ENCODE assay signal across 10 cellular contexts in the genomic region with DNA sequence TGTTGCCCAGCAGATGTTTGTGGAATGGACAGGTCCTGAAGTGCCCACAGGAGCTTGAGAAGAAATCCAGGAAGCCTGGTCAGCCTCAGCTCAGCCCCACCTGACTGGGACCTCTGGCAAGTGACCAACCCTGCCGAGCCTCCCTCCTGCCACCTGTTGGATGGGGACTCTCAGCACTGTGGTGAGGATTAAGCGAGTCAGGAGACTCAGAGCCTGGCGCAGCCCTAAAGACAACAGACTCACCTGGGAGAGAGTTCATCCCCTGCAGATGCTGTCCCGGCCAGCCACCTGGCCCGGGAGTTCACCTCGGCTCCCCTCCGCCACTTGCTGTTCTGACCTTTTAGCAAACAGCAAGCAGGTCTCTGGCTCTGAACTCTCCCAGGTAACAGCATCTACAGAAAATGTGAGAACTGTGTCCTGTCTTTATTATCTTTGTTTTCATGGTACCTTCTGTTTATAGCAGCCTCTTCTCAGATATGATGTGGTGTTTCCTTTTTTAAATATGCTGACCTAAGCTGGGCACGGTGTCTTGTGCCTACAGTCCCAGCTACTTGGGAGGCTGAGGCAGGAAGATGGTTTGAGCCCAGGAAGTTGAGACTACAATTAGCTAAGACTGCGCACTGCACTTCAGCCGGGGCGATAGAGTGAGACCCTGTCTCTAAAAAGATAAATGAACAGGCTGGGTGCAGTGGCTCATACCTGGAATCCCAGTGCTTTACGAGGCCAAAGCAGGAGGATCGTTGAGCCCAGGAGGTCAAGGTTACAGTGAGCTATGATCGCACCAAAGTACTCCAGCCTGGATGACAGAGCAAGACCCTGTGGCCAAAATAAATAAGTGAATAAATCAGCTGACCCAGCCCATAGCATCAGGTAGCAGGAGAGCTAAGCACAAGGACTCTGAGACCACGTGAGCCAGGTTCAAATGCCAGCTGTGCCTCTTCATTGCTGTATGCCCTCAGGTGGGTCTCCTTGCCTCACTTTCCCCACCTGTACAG. TPM values are rescaled to one million over a fixed set of nuclear protein-coding genes. Genes with fewer than 3 reads are reported as not detected.
A peak's percentile ranks its signal among the peaks of the same experiment; 100 is the strongest.
DNase-seq lines count a peak whose midpoint lies in the region; ATAC-seq and TF ChIP-seq lines count a peak whose summit lies in the region.
"Had no signal": no experiment of that assay in that cellular context is flagged by ENCODE, and none has a peak within 500 bp of the region (broad histone marks: within the 10 kb centered on the region; RNA-seq: fewer than 3 reads in every experiment).

No MANE protein-coding gene starts in this region.

- H4K20me1 ChIP-seq in GM23248 (ENCODE audit: insufficient read depth): no peaks in the 10 kb centered on the region

- no peaks in the 10 kb centered on the region for H3K9me2 ChIP-seq in GM23248 (ENCODE audit: insufficient read depth)

- no peak overlapping the region for H3K4me3 ChIP-seq in astrocyte of the cerebellum (ENCODE audit: low read depth, low read length)
- H3K4me3 ChIP-seq in mesenchymal stem cell (ENCODE audit: insufficient read depth in 1 of 2, low read depth in 1 of 2, low read length in 2 of 2): no peak overlapping the region
- H3K4me3 ChIP-seq in GM23248: no peak overlapping the region
- no peak overlapping the region for H3K4me3 ChIP-seq in naive thymus-derived CD4-positive, alpha-beta T cell (ENCODE audit: low read length)

- DNase-seq in CD14-positive monocyte (ENCODE audit: low spot score): no peak
- DNase-seq in astrocyte of the cerebellum (ENCODE audit: low read depth): no peak
- no peak for DNase-seq in mesenchymal stem cell
- no peak for DNase-seq in GM23248
- DNase-seq in naive thymus-derived CD4-positive, alpha-beta T cell: no peak
- no peak for DNase-seq in nucleus accumbens (lab: John Stamatoyannopoulos, UW)
- DNase-seq: NCI-H1417 treated with DMSO at 0.1 percent for 48 hours had no signal

- no peak for ATAC-seq in naive thymus-derived CD4-positive, alpha-beta T cell
- no peak for ATAC-seq in GM18861 (IDR thresholded peaks at IDR 0.05; ENCODE audit: unreplicated experiment)

- H3K27ac ChIP-seq in mesenchymal stem cell (ENCODE audit: low read length, poor library complexity, severe bottlenecking) (no peak overlapping the region), GM23248 (no peak overlapping the region)
- H3K27ac ChIP-seq in naive thymus-derived CD4-positive, alpha-beta T cell (ENCODE audit: low read depth, low read length): no peak overlapping the region

- H3K9me3 Mint-ChIP-seq in CD14-positive monocyte: no peaks in the 10 kb centered on the region
- no peaks in the 10 kb centered on the region for H3K9me3 Mint-ChIP-seq in naive thymus-derived CD4-positive, alpha-beta T cell

- CTCF ChIA-PET in naive thymus-derived CD4-positive, alpha-beta T cell (lab: Charles Lee): interaction anchor here (0.6 kb wide), 1 partner anchor 1420 kb away, joined by 8 read pairs; no protein-coding TSS in a partner anchor

- in situ Hi-C loops in astrocyte of the cerebellum (cut with HindIII; ENCODE audit: low sequenced_read_pairs) (no loop called here), GM23248 (cut with MboI) (no loop called here)

- H4K91ac ChIP-seq in mesenchymal stem cell (ENCODE audit: low read length): peak overlapping the region; percentile 74

- no peak overlapping the region for H3K23ac ChIP-seq in mesenchymal stem cell (ENCODE audit: low read length in 2 of 2)

- peaks cover 71% of the 10 kb centered on the region for H3K4me1 Mint-ChIP-seq in CD14-positive monocyte
- H3K4me1 Mint-ChIP-seq in naive thymus-derived CD4-positive, alpha-beta T cell: peaks cover 0 to 7% (median 0%) of the 10 kb centered on the region in 7 donors

- H3K9ac ChIP-seq in mesenchymal stem cell (ENCODE audit: low read length) (no peak overlapping the region), GM23248 (no peak overlapping the region)

- H2AFZ ChIP-seq in mesenchymal stem cell (ENCODE audit: low read depth, low read length) (no peak overlapping the region), GM23248 (no peak overlapping the region)

- intact Hi-C loops in CD14-positive monocyte (cut with micrococcal nuclease): no loop called here
- intact Hi-C loops in naive thymus-derived CD4-positive, alpha-beta T cell (cut with micrococcal nuclease): no loop called here

- no peak overlapping the region for H3K14ac ChIP-seq in mesenchymal stem cell (ENCODE audit: low read length in 2 of 2)

- no peak overlapping the region for H2BK5ac ChIP-seq in mesenchymal stem cell (ENCODE audit: low read depth, low read length, poor library complexity, severe bottlenecking)

- H3K27ac Mint-ChIP-seq in CD14-positive monocyte: peak overlapping the region in 5 of 7 donors; percentile 58 to 89 (median 69)
- no peak overlapping the region for H3K27ac Mint-ChIP-seq in naive thymus-derived CD4-positive, alpha-beta T cell
- H3K27ac Mint-ChIP-seq: activated naive CD8-positive, alpha-beta T cell had no signal

- H3K4me1 ChIP-seq in mesenchymal stem cell (ENCODE audit: control insufficient read depth, insufficient read depth, low read depth, low read length) (peaks cover 28% of the 10 kb centered on the region), GM23248 (ENCODE audit: insufficient read depth) (peaks cover 10% of the 10 kb centered on the region)
- H3K4me1 ChIP-seq in naive thymus-derived CD4-positive, alpha-beta T cell (ENCODE audit: control insufficient read depth in 2 of 2, insufficient read depth in 2 of 2, low read length in 2 of 2): no peaks in the 10 kb centered on the region

- no peak overlapping the region for H3K4me3 Mint-ChIP-seq in CD14-positive monocyte
- H3K4me3 Mint-ChIP-seq in naive thymus-derived CD4-positive, alpha-beta T cell: no peak overlapping the region
- H3K4me3 Mint-ChIP-seq: activated naive CD8-positive, alpha-beta T cell had no signal

- peak overlapping the region in 1 of 2 experiments; percentile 34 for H2BK12ac ChIP-seq in mesenchymal stem cell (ENCODE audit: low read length in 2 of 2)

- POLR2A ChIA-PET in naive thymus-derived CD4-positive, alpha-beta T cell (lab: Charles Lee): no interaction called here

- peaks cover 0 to 56% of the 10 kb centered on the region in 2 experiments for H3K27me3 ChIP-seq in mesenchymal stem cell (ENCODE audit: control insufficient read depth in 1 of 2, insufficient read depth in 1 of 2, low read length in 2 of 2)
- no peaks in the 10 kb centered on the region for H3K27me3 ChIP-seq in GM23248 (replicated peaks; ENCODE audit: insufficient read depth)
- no peaks in the 10 kb centered on the region for H3K27me3 ChIP-seq in naive thymus-derived CD4-positive, alpha-beta T cell (ENCODE audit: control insufficient read depth in 2 of 2, insufficient read depth in 2 of 2, low read length in 2 of 2)

- H2BK120ac ChIP-seq in mesenchymal stem cell (ENCODE audit: low read depth, low read length): no peak overlapping the region

- H3K27me3 Mint-ChIP-seq in CD14-positive monocyte (ENCODE audit: low read depth in 3 of 3): peaks cover 1 to 7% (median 6%) of the 10 kb centered on the region in 3 donors
- H3K27me3 Mint-ChIP-seq in naive thymus-derived CD4-positive, alpha-beta T cell: peaks cover 0 to 10% (median 0%) of the 10 kb centered on the region in 5 donors
- H3K27me3 Mint-ChIP-seq: activated naive CD8-positive, alpha-beta T cell had no signal

- H3F3A ChIP-seq in GM23248 (ENCODE audit: insufficient read depth): no peaks in the 10 kb centered on the region

- peaks cover 0 to 1% of the 10 kb centered on the region in 2 donors for H3K36me3 Mint-ChIP-seq in CD14-positive monocyte
- no peaks in the 10 kb centered on the region for H3K36me3 Mint-ChIP-seq in naive thymus-derived CD4-positive, alpha-beta T cell
- H3K36me3 Mint-ChIP-seq: activated naive CD8-positive, alpha-beta T cell had no signal

- H3K4ac ChIP-seq in mesenchymal stem cell (ENCODE audit: low read depth in 1 of 2, low read length in 2 of 2): no peak overlapping the region

- no peaks in the 10 kb centered on the region for H3K79me2 ChIP-seq in GM23248 (ENCODE audit: insufficient read depth)

- no peaks in the 10 kb centered on the region for H3K79me1 ChIP-seq in mesenchymal stem cell (replicated peaks; ENCODE audit: low read length, poor library complexity, severe bottlenecking)

- H4K8ac ChIP-seq in mesenchymal stem cell (ENCODE audit: low read length): peak overlapping the region; percentile 7

- peak overlapping the region; percentile 26 for H2BK15ac ChIP-seq in mesenchymal stem cell (ENCODE audit: low read depth, poor library complexity, severe bottlenecking)

- H3K9me3 ChIP-seq in mesenchymal stem cell (ENCODE audit: control insufficient read depth, low read length): no peaks in the 10 kb centered on the region
- no peaks in the 10 kb centered on the region for H3K9me3 ChIP-seq in GM23248 (ENCODE audit: low read depth)
- no peaks in the 10 kb centered on the region for H3K9me3 ChIP-seq in naive thymus-derived CD4-positive, alpha-beta T cell (ENCODE audit: control insufficient read depth in 2 of 3, low read length in 3 of 3)

- H3K36me3 ChIP-seq in mesenchymal stem cell (ENCODE audit: control insufficient read depth in 1 of 2, insufficient read depth in 2 of 2, low read depth in 1 of 2, low read length in 2 of 2): no peaks in the 10 kb centered on the region
- H3K36me3 ChIP-seq in GM23248 (ENCODE audit: low read depth): no peaks in the 10 kb centered on the region
- no peaks in the 10 kb centered on the region for H3K36me3 ChIP-seq in naive thymus-derived CD4-positive, alpha-beta T cell (ENCODE audit: control insufficient read depth in 2 of 3, insufficient read depth in 3 of 3, low read length in 3 of 3)

- 81% methylated on average over 15 of the region's 15 CpGs for WGBS in mesenchymal stem cell
- WGBS in GM23248 (ENCODE audit: low coverage in 1 of 2, low lambda C conversion rate in 2 of 2, missing lambda C conversion rate in 2 of 2), 2 experiments: 82 to 85% methylated on average over 15 of the region's 15 CpGs

- TF ChIP-seq CTCF in CD14-positive monocyte (IDR thresholded peaks at IDR 0.05) (no peak), LNCAP (IDR thresholded peaks at IDR 0.05) (0 out of 2 replicates have a peak, but pooled peaks have one; percentile 14), astrocyte of the cerebellum (IDR thresholded peaks at IDR 0.05; ENCODE audit: low read depth, low read length, missing control alignments) (peak; percentile 4)

- no peak overlapping the region for H3K4me2 ChIP-seq in mesenchymal stem cell (ENCODE audit: low read length, poor library complexity, severe bottlenecking)
- no peak overlapping the region for H3K4me2 ChIP-seq in GM23248 (ENCODE audit: unreplicated experiment)

- peak overlapping the region in 1 of 2 experiments; percentile 16 for H3K18ac ChIP-seq in mesenchymal stem cell (ENCODE audit: low read depth in 1 of 2, low read length in 2 of 2)

- H2AK5ac ChIP-seq in mesenchymal stem cell (ENCODE audit: low read length, severe bottlenecking): peak overlapping the region; percentile 44

RNA-seq across cellular contexts. Expression of gene SLC6A6, which starts 32.4 kb away (rescaled TPM):
- polyA plus RNA-seq in CD14-positive monocyte: 10 to 100 TPM; 18.4 to 24.5 TPM
- 34.8 TPM for polyA plus RNA-seq in mesenchymal stem cell (2013, experiment 1 of 2)
- polyA plus RNA-seq in mesenchymal stem cell (2013, experiment 2 of 2): 33.8 TPM
- total RNA-seq in GM23248 (2014; rRNA removed; shearing (Covaris generic)): 10.6 and 13.4 TPM in 2 replicates
- polyA plus RNA-seq in GM23248 (2016; fragmentation: Nextera tagmentation; extraction: Ambion mirVana): 4.6 and 4.7 TPM in 2 replicates
- 10 to 100 TPM; 34.5 to 87.5 (median 35.6) TPM for total RNA-seq in naive thymus-derived CD4-positive, alpha-beta T cell
- 1 to 10 TPM; 3.0 to 3.2 TPM for polyA plus RNA-seq in naive thymus-derived CD4-positive, alpha-beta T cell

Comparison
In these comparisons a context has a peak if more than half of its experiments do, and no peak if none do; other contexts are left out.
1. H3K27ac Mint-ChIP-seq: peak in CD14-positive monocyte (5 of 7); none in naive thymus-derived CD4-positive, alpha-beta T cell (0 of 9).